20 cellular contexts compared by ENCODE assay signal in genomic region chr3:9074079-9074478, GRCh38.
DNase-seq lines count a peak whose midpoint lies in the region; ATAC-seq and TF ChIP-seq lines count a peak whose summit lies in the region.
"Had no signal": no experiment of that assay in that cellular context is flagged by ENCODE, and none has a peak within 500 bp of the region (broad histone marks: within the 10 kb centered on the region; RNA-seq: fewer than 3 reads in every experiment).

No MANE protein-coding gene starts in this region.

- TF ChIP-seq CTCF in epithelial cell of esophagus (IDR thresholded peaks at IDR 0.05; ENCODE audit: insufficient read depth, low read depth, low read length, missing control alignments) (no peak), progenitor cell of endocrine pancreas (IDR thresholded peaks at IDR 0.05; ENCODE audit: unreplicated experiment) (no peak)

- no peaks in the 10 kb centered on the region for H3K27me3 Mint-ChIP-seq in progenitor cell of endocrine pancreas
- H3K27me3 Mint-ChIP-seq in naive thymus-derived CD8-positive, alpha-beta T cell: peaks cover 0 to 7% (median 0%) of the 10 kb centered on the region in 5 donors
- H3K27me3 Mint-ChIP-seq: activated naive CD4-positive, alpha-beta T cell treated with anti-CD3 and anti-CD28 coated beads, Interleukin-2, amount 10 ng/mL, durations not matched to agents 7 days and 5 days had no signal

- H3K4me3 Mint-ChIP-seq in progenitor cell of endocrine pancreas (ENCODE audit: low read depth): no peak overlapping the region
- H3K4me3 Mint-ChIP-seq in naive thymus-derived CD8-positive, alpha-beta T cell: no peak overlapping the region
- H3K4me3 Mint-ChIP-seq: activated naive CD4-positive, alpha-beta T cell treated with anti-CD3 and anti-CD28 coated beads, Interleukin-2, amount 10 ng/mL, durations not matched to agents 7 days and 5 days; activated T-cell treated with anti-CD3 and anti-CD28 coated beads, Interleukin-2, amount 50 U/mL, for 72 hours; B cell; naive B cell had no signal

- no peaks in the 10 kb centered on the region for H3K36me3 Mint-ChIP-seq in progenitor cell of endocrine pancreas (ENCODE audit: insufficient read depth)
- no peaks in the 10 kb centered on the region for H3K36me3 Mint-ChIP-seq in naive thymus-derived CD8-positive, alpha-beta T cell
- H3K36me3 Mint-ChIP-seq: activated naive CD4-positive, alpha-beta T cell treated with anti-CD3 and anti-CD28 coated beads, Interleukin-2, amount 10 ng/mL, durations not matched to agents 7 days and 5 days; naive B cell had no signal

- no peaks in the 10 kb centered on the region for H3K9me3 Mint-ChIP-seq in progenitor cell of endocrine pancreas (ENCODE audit: low read depth)
- no peaks in the 10 kb centered on the region for H3K9me3 Mint-ChIP-seq in naive thymus-derived CD8-positive, alpha-beta T cell
- H3K9me3 Mint-ChIP-seq: activated naive CD4-positive, alpha-beta T cell treated with anti-CD3 and anti-CD28 coated beads, Interleukin-2, amount 10 ng/mL, durations not matched to agents 7 days and 5 days; activated T-cell treated with anti-CD3 and anti-CD28 coated beads, Interleukin-2, amount 50 U/mL, for 72 hours; naive B cell had no signal

- no peak for ATAC-seq in naive thymus-derived CD8-positive, alpha-beta T cell
- ATAC-seq in GM18519 (IDR thresholded peaks at IDR 0.05; ENCODE audit: low FRiP score, unreplicated experiment): no peak
- ATAC-seq: activated T-cell treated with anti-CD3 and anti-CD28 coated beads, Interleukin-2, amount 50 U/mL, for 72 hours; sciatic nerve had no signal

- peaks cover 12% of the 10 kb centered on the region for H3K4me1 Mint-ChIP-seq in progenitor cell of endocrine pancreas (ENCODE audit: low read depth)
- no peaks in the 10 kb centered on the region for H3K4me1 Mint-ChIP-seq in naive thymus-derived CD8-positive, alpha-beta T cell
- H3K4me1 Mint-ChIP-seq: activated naive CD4-positive, alpha-beta T cell treated with anti-CD3 and anti-CD28 coated beads, Interleukin-2, amount 10 ng/mL, durations not matched to agents 7 days and 5 days; B cell; naive B cell had no signal

- peak overlapping the region; percentile 26 for H3K27ac Mint-ChIP-seq in progenitor cell of endocrine pancreas
- H3K27ac Mint-ChIP-seq in naive thymus-derived CD8-positive, alpha-beta T cell: no peak overlapping the region
- H3K27ac Mint-ChIP-seq: activated naive CD4-positive, alpha-beta T cell treated with anti-CD3 and anti-CD28 coated beads, Interleukin-2, amount 10 ng/mL, durations not matched to agents 7 days and 5 days; activated T-cell treated with anti-CD3 and anti-CD28 coated beads, Interleukin-2, amount 50 U/mL, for 72 hours; B cell; naive B cell had no signal

- POLR2A ChIA-PET in naive thymus-derived CD8-positive, alpha-beta T cell (lab: Charles Lee): no interaction called here

- DNase-seq in EH (ENCODE audit: low read depth) (peak; percentile 73), NCI-H226 (peak; percentile 16), epithelial cell of esophagus (ENCODE audit: low read depth) (peak; percentile 37), progenitor cell of endocrine pancreas (ENCODE audit: low spot score, unreplicated experiment) (no peak), superior temporal gyrus (ENCODE audit: extremely low spot score) (no peak)
- DNase-seq in naive thymus-derived CD8-positive, alpha-beta T cell: no peak
- DNase-seq: activated CD4-positive, CD25-positive, alpha-beta regulatory T cell; activated naive CD4-positive, alpha-beta T cell treated with anti-CD3 and anti-CD28 coated beads, Interleukin-2, amount 10 ng/mL, durations not matched to agents 7 days and 5 days; activated T-cell treated with anti-CD3 and anti-CD28 coated beads, Interleukin-2, amount 50 U/mL, for 72 hours; Caco-2; cortex of kidney; DND-41; hippocampal formation; naive B cell; NCI-H1436; NCI-H2171; NCI-H526 treated with DMSO at 0.1 percent for 48 hours had no signal

- H3K4me3 ChIP-seq in epithelial cell of esophagus (ENCODE audit: low read length): no peak overlapping the region

Comparison
In these comparisons a context has a peak if more than half of its experiments do, and no peak if none do; other contexts are left out.
1. DNase-seq: peak in EH (single experiment), NCI-H226 (single experiment) and epithelial cell of esophagus (single experiment); none in progenitor cell of endocrine pancreas (single experiment), naive thymus-derived CD8-positive, alpha-beta T cell (0 of 10) and superior temporal gyrus (single experiment).